Comparison of ENCODE assay signal across 8 cellular contexts in the genomic region with DNA sequence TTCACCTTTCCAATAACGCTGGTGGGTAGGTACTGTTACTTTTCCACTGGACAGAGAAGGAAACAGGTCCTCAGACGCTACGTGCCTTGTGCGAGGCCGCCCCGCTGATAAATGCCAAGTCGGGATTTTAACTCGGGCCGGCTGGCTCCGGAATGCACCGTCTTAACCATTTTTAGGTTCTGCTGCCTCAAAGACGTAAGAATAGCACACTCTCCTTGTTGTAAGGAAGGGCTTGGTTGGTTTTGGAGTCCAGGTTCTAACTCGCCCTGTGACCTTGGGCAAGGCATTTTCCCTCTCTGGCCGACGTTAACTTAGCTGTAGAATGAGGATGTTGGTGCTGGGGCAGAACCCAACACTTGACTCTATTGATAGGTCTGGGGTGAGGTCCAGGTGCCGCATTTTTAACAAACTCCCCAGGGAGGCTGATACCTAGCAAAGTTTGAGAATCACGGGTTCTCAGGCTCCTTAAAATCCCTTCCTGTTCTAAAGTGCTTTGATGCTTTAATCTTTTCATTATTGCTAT.
A peak's percentile ranks its signal among the peaks of the same experiment; 100 is the strongest.
DNase-seq lines count a peak whose midpoint lies in the region; ATAC-seq lines count a peak whose summit lies in the region.

No MANE protein-coding gene starts in this region.

- peak overlapping the region; percentile 96 for H3K27ac Mint-ChIP-seq in T-helper 2 cell treated with Interferon-gamma antibody and Interleukin-4, amounts not matched to agents 5 μg/mL and 100 μg/mL, for 36 hours

- no peak for DNase-seq in T-helper 2 cell treated with Interferon-gamma antibody and Interleukin-4, amounts not matched to agents 5 μg/mL and 100 μg/mL, for 36 hours (ENCODE audit: low spot score)
- no peak for DNase-seq in T-helper 2 cell
- peak; percentile 54 for DNase-seq in RPMI8226
- DNase-seq in effector CD8-positive, alpha-beta T cell (lab: John Stamatoyannopoulos, UW): no peak
- DNase-seq in middle frontal gyrus (ENCODE audit: extremely low spot score, low spot score): no peak

- H3K36me3 Mint-ChIP-seq in T-helper 2 cell treated with Interferon-gamma antibody and Interleukin-4, amounts not matched to agents 5 μg/mL and 100 μg/mL, for 36 hours (ENCODE audit: low read depth): peaks cover 19% of the 10 kb centered on the region

- H3K4me3 ChIP-seq in duodenal mucosa (ENCODE audit: low read depth in 1 of 2, low read length in 2 of 2) (peak overlapping the region; percentile 91 to 93), muscle layer of colon (ENCODE audit: low read depth in 1 of 2, low read length in 2 of 2) (peak overlapping the region; percentile 63 to 87)

- H3K36me3 ChIP-seq in duodenal mucosa (ENCODE audit: control insufficient read depth in 1 of 2, insufficient read depth in 2 of 2, low read length in 2 of 2): no peaks in the 10 kb centered on the region
- no peaks in the 10 kb centered on the region for H3K36me3 ChIP-seq in muscle layer of colon (ENCODE audit: insufficient read depth, low read length)

- peak overlapping the region; percentile 100 for H3K4me3 Mint-ChIP-seq in T-helper 2 cell treated with Interferon-gamma antibody and Interleukin-4, amounts not matched to agents 5 μg/mL and 100 μg/mL, for 36 hours

- H3K27ac ChIP-seq in duodenal mucosa (ENCODE audit: low read depth, low read length) (peak overlapping the region; percentile 2), muscle layer of colon (ENCODE audit: low read depth, low read length) (peak overlapping the region; percentile 60)

- no peaks in the 10 kb centered on the region for H3K27me3 ChIP-seq in duodenal mucosa (ENCODE audit: control insufficient read depth in 1 of 2, insufficient read depth in 2 of 2, low read length in 2 of 2)
- no peaks in the 10 kb centered on the region for H3K27me3 ChIP-seq in muscle layer of colon (ENCODE audit: control insufficient read depth in 1 of 2, insufficient read depth in 2 of 2, low read length in 2 of 2)

- no peak for ATAC-seq in HG02642 (IDR thresholded peaks at IDR 0.05; ENCODE audit: poor library complexity, unreplicated experiment)

- H3K9ac ChIP-seq in duodenal mucosa (ENCODE audit: low read depth in 1 of 2, low read length in 2 of 2) (peak overlapping the region; percentile 67 to 89), muscle layer of colon (ENCODE audit: low read length) (peak overlapping the region; percentile 49)

- H3K9me3 ChIP-seq in duodenal mucosa (ENCODE audit: control insufficient read depth in 1 of 2, low read length in 2 of 2): no peaks in the 10 kb centered on the region
- no peaks in the 10 kb centered on the region for H3K9me3 ChIP-seq in muscle layer of colon (ENCODE audit: low read length)

- H3K4me1 Mint-ChIP-seq in T-helper 2 cell treated with Interferon-gamma antibody and Interleukin-4, amounts not matched to agents 5 μg/mL and 100 μg/mL, for 36 hours (ENCODE audit: low read depth): peaks cover 30% of the 10 kb centered on the region

- H3K4me1 ChIP-seq in duodenal mucosa (ENCODE audit: control insufficient read depth in 1 of 2, insufficient read depth in 2 of 2, low read length in 2 of 2) (peaks cover 19 to 29% of the 10 kb centered on the region in 2 donors), muscle layer of colon (ENCODE audit: insufficient read depth, low read length) (peaks cover 18% of the 10 kb centered on the region)

- no peaks in the 10 kb centered on the region for H3K9me3 Mint-ChIP-seq in T-helper 2 cell treated with Interferon-gamma antibody and Interleukin-4, amounts not matched to agents 5 μg/mL and 100 μg/mL, for 36 hours

- no peaks in the 10 kb centered on the region for H3K27me3 Mint-ChIP-seq in T-helper 2 cell treated with Interferon-gamma antibody and Interleukin-4, amounts not matched to agents 5 μg/mL and 100 μg/mL, for 36 hours (ENCODE audit: low read depth)
